In genomic region chr16:83843657-83844056, GRCh38 we compare ENCODE assay signal across 1 cellular context.
TF ChIP-seq lines count a peak whose summit lies in the region.

No MANE protein-coding gene starts in this region.

TF ChIP-seq in IMR-90, 13 proteins besides CTCF, POLR2A, EP300 and RAD21:
- no peak for TF ChIP-seq MAZ (IDR thresholded peaks at IDR 0.05; ENCODE audit: borderline replicate concordance, low read depth, low read length)
- no peak for TF ChIP-seq MAFK (IDR thresholded peaks at IDR 0.05; ENCODE audit: low read depth, low read length)
TF ChIP-seq in IMR-90: peak in this region for 0.
